Comparison of ENCODE assay signal across 12 cellular contexts in genomic region chr6:50952092-50952932, GRCh38.
A peak's percentile ranks its signal among the peaks of the same experiment; 100 is the strongest.
DNase-seq lines count a peak whose midpoint lies in the region; ATAC-seq and TF ChIP-seq lines count a peak whose summit lies in the region.
"Had no signal": no experiment of that assay in that cellular context is flagged by ENCODE, and none has a peak within 500 bp of the region (broad histone marks: within the 10 kb centered on the region; RNA-seq: fewer than 3 reads in every experiment).

No MANE protein-coding gene starts in this region.

- H3K27ac Mint-ChIP-seq in activated CD8-positive, alpha-beta T cell treated with anti-CD3 and anti-CD28 coated beads for 36 hours, result no peak overlapping the region
- H3K27ac Mint-ChIP-seq: naive thymus-derived CD4-positive, alpha-beta T cell had no signal

- CTCF ChIA-PET in activated CD8-positive, alpha-beta T cell treated with anti-CD3 and anti-CD28 coated beads for 36 hours (lab: Charles Lee), result no interaction called here

- H3K4me3 Mint-ChIP-seq in activated CD8-positive, alpha-beta T cell treated with anti-CD3 and anti-CD28 coated beads for 36 hours, result no peak overlapping the region
- H3K4me3 Mint-ChIP-seq: naive thymus-derived CD4-positive, alpha-beta T cell had no signal

- intact Hi-C loops in activated CD8-positive, alpha-beta T cell treated with anti-CD3 and anti-CD28 coated beads for 36 hours (cut with micrococcal nuclease), result no loop called here

- no peaks in the 10 kb centered on the region for H3K27me3 Mint-ChIP-seq in activated CD8-positive, alpha-beta T cell treated with anti-CD3 and anti-CD28 coated beads for 36 hours
- H3K27me3 Mint-ChIP-seq: naive thymus-derived CD4-positive, alpha-beta T cell had no signal

- POLR2A ChIA-PET in activated CD8-positive, alpha-beta T cell treated with anti-CD3 and anti-CD28 coated beads for 36 hours (lab: Charles Lee), result no interaction called here

- H3K4me3 ChIP-seq in fibroblast of mammary gland (ENCODE audit: control insufficient read depth, low read depth, low read length), result no peak overlapping the region
- H3K4me3 ChIP-seq: ascending aorta had no signal

- ATAC-seq in GM21786 (IDR thresholded peaks at IDR 0.05; ENCODE audit: unreplicated experiment) (peak; percentile 76), GM19467 (IDR thresholded peaks at IDR 0.05; ENCODE audit: unreplicated experiment) (no peak), HG02840 (IDR thresholded peaks at IDR 0.05; ENCODE audit: low FRiP score, unreplicated experiment) (no peak)
- ATAC-seq in activated CD8-positive, alpha-beta T cell treated with anti-CD3 and anti-CD28 coated beads for 36 hours, result no peak
- ATAC-seq: naive thymus-derived CD4-positive, alpha-beta T cell had no signal

- DNase-seq in COLO829 (ENCODE audit: low spot score), result peak; percentile 43
- DNase-seq in NCI-H69 (lab: John Stamatoyannopoulos, UW), result peak; percentile 100
- peak; percentile 1 for DNase-seq in fibroblast of mammary gland (ENCODE audit: low read depth)
- no peak for DNase-seq in 8988T
- DNase-seq in activated CD8-positive, alpha-beta T cell treated with anti-CD3 and anti-CD28 coated beads for 36 hours, result no peak
- DNase-seq: activated CD8-positive, alpha-beta memory T cell treated with anti-CD3 and anti-CD28 coated beads, Interleukin-2, amount 50 U/mL, for 48 hours; naive thymus-derived CD4-positive, alpha-beta T cell; NCI-H82 had no signal

- no peak for TF ChIP-seq CTCF in fibroblast of mammary gland (conservative IDR thresholded peaks at IDR 0.05; ENCODE audit: control insufficient read depth, insufficient read depth, low read depth, low read length)
- TF ChIP-seq CTCF in activated CD8-positive, alpha-beta T cell treated with anti-CD3 and anti-CD28 coated beads for 36 hours (IDR thresholded peaks at IDR 0.05), result no peak

- H3K36me3 Mint-ChIP-seq in activated CD8-positive, alpha-beta T cell treated with anti-CD3 and anti-CD28 coated beads for 36 hours (ENCODE audit: low read depth), result no peaks in the 10 kb centered on the region
- H3K36me3 Mint-ChIP-seq: naive thymus-derived CD4-positive, alpha-beta T cell had no signal

- H3K9me3 Mint-ChIP-seq in activated CD8-positive, alpha-beta T cell treated with anti-CD3 and anti-CD28 coated beads for 36 hours, result no peaks in the 10 kb centered on the region

- H3K4me1 Mint-ChIP-seq in activated CD8-positive, alpha-beta T cell treated with anti-CD3 and anti-CD28 coated beads for 36 hours (ENCODE audit: low read depth), result no peaks in the 10 kb centered on the region
- H3K4me1 Mint-ChIP-seq: naive thymus-derived CD4-positive, alpha-beta T cell had no signal

Comparison
In these comparisons a context has a peak if more than half of its experiments do, and no peak if none do; other contexts are left out.
1. DNase-seq: peak in COLO829 (single experiment), NCI-H69 (single experiment) and fibroblast of mammary gland (single experiment); none in 8988T (single experiment) and activated CD8-positive, alpha-beta T cell treated with anti-CD3 and anti-CD28 coated beads for 36 hours (single experiment).